Comparison of ENCODE assay signal across 13 cellular contexts in the genomic region with DNA sequence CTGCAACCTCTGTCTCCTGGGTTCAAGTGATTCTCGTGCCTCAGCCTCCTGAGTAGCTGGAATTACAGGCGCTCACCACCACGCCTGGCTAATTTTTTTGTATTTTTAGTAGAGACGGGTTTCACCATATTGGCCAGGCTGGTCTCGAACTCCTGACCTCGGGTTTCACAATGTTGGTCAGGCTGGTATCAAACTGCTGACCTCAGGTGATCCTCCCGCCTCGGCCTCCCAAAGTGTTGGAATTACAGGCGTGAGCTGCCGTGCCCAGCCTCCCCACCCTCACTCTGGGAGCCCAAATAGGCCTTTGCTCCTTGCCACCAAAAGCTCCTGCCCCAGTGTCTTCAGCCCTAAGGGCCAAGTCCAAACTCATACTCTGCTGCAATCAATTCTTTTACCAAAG. TPM values are rescaled to one million over a fixed set of nuclear protein-coding genes. Genes with fewer than 3 reads are reported as not detected.
DNase-seq lines count a peak whose midpoint lies in the region; ATAC-seq and TF ChIP-seq lines count a peak whose summit lies in the region.
"Not testable (repeated sequence)": the region's sequence is repeated elsewhere in the genome, so short reads cannot be mapped to it uniquely, and the experiment has no call there.
"Had no signal": no experiment of that assay in that cellular context is flagged by ENCODE, and none has a peak within 500 bp of the region (broad histone marks: within the 10 kb centered on the region; RNA-seq: fewer than 3 reads in every experiment).

No MANE protein-coding gene starts in this region.

- H3K9me3 ChIP-seq in CD8-positive, alpha-beta T cell (ENCODE audit: low read length); liver (ENCODE audit: control insufficient read depth in 4 of 4, low read length in 3 of 4): not testable (repeated sequence)

- H3K36me3 ChIP-seq in CD8-positive, alpha-beta T cell (ENCODE audit: insufficient read depth, low read length); liver (ENCODE audit: control insufficient read depth in 4 of 4, insufficient read depth in 3 of 4, low read depth in 1 of 4, low read length in 3 of 4): not testable (repeated sequence)

- not testable (repeated sequence) for H3K4me3 Mint-ChIP-seq in CD8-positive, alpha-beta T cell; activated CD4-positive, alpha-beta T cell treated with anti-CD3 and anti-CD28 coated beads, Interleukin-2, amount 10 ng/mL, durations not matched to agents 7 days and 5 days; immature natural killer cell; nephron

- not testable (repeated sequence) for H3K36me3 Mint-ChIP-seq in CD8-positive, alpha-beta T cell; activated CD4-positive, alpha-beta T cell treated with anti-CD3 and anti-CD28 coated beads, Interleukin-2, amount 10 ng/mL, durations not matched to agents 7 days and 5 days (ENCODE audit: low read depth); immature natural killer cell; nephron (ENCODE audit: low read depth)

- peak overlapping the region; percentile 18 for H3K27ac Mint-ChIP-seq in CD8-positive, alpha-beta T cell
- H3K27ac Mint-ChIP-seq in activated CD4-positive, alpha-beta T cell treated with anti-CD3 and anti-CD28 coated beads, Interleukin-2, amount 10 ng/mL, durations not matched to agents 7 days and 5 days = peak overlapping the region; percentile 31
- H3K27ac Mint-ChIP-seq in immature natural killer cell (peak overlapping the region in 4 of 6 donors; percentile 20 to 69 (median 42)), nephron (peak overlapping the region in 2 of 3 experiments; percentile 47 to 69)

- not testable (repeated sequence) for H3K4me3 ChIP-seq in CD8-positive, alpha-beta T cell (ENCODE audit: low read depth, low read length); liver (ENCODE audit: low read depth in 1 of 3, low read length in 3 of 3)

- intact Hi-C loops in CD8-positive, alpha-beta T cell (cut with DNase I, micrococcal nuclease) = not testable (repeated sequence)

- not testable (repeated sequence) for ATAC-seq in CD8-positive, alpha-beta T cell

- not testable (repeated sequence) for H3K27ac ChIP-seq in CD8-positive, alpha-beta T cell (ENCODE audit: low read depth, low read length); liver (ENCODE audit: low read depth in 1 of 2, low read length in 2 of 2)

- POLR2A ChIA-PET in CD8-positive, alpha-beta T cell (lab: Charles Lee) = interaction anchor here (1.1 kb wide), 2 partner anchors 35 to 160 kb away, joined by 3 to 5 read pairs; no protein-coding TSS in a partner anchor
- POLR2A ChIA-PET in activated CD4-positive, alpha-beta T cell treated with anti-CD3 and anti-CD28 coated beads, Interleukin-2, amount 10 ng/mL, durations not matched to agents 7 days and 5 days (lab: Charles Lee) = not testable (repeated sequence)

- not testable (repeated sequence) for DNase-seq in CD8-positive, alpha-beta T cell; activated CD4-positive, alpha-beta T cell treated with anti-CD3 and anti-CD28 coated beads, Interleukin-2, amount 10 ng/mL, durations not matched to agents 7 days and 5 days; immature natural killer cell

- whole genome bisulfite sequencing in liver = 63% methylated on average over 10 of the region's 10 CpGs

- not testable (repeated sequence) for H3K27me3 Mint-ChIP-seq in CD8-positive, alpha-beta T cell (ENCODE audit: low read depth); activated CD4-positive, alpha-beta T cell treated with anti-CD3 and anti-CD28 coated beads, Interleukin-2, amount 10 ng/mL, durations not matched to agents 7 days and 5 days; immature natural killer cell (ENCODE audit: low read depth in 3 of 3)
- H3K27me3 Mint-ChIP-seq in nephron (ENCODE audit: low read depth) = peaks cover 24% of the 10 kb centered on the region

- H3K9ac ChIP-seq in liver (ENCODE audit: low read depth in 1 of 2, low read length in 2 of 2) = not testable (repeated sequence)

- CTCF ChIA-PET in CD8-positive, alpha-beta T cell (lab: Charles Lee) = interaction anchor here (0.6 to 10.5 kb wide), 10 partner anchors 14 to 193 kb away, joined by 4 to 176 read pairs (median 50); a partner anchor contains a TSS
- CTCF ChIA-PET in activated CD4-positive, alpha-beta T cell treated with anti-CD3 and anti-CD28 coated beads, Interleukin-2, amount 10 ng/mL, durations not matched to agents 7 days and 5 days (lab: Charles Lee) = interaction anchor here (1.6 to 5.3 kb wide), 4 partner anchors 24 to 160 kb away, joined by 3 to 25 read pairs (median 14); no protein-coding TSS in a partner anchor

- TF ChIP-seq RAD21 in liver (IDR thresholded peaks at IDR 0.05) = not testable (repeated sequence)

- not testable (repeated sequence) for H3K27me3 ChIP-seq in CD8-positive, alpha-beta T cell (ENCODE audit: insufficient read depth, low read length); liver (ENCODE audit: control insufficient read depth in 4 of 4, insufficient read depth in 4 of 4, low read length in 3 of 4)

- not testable (repeated sequence) for H3K9me3 Mint-ChIP-seq in CD8-positive, alpha-beta T cell; activated CD4-positive, alpha-beta T cell treated with anti-CD3 and anti-CD28 coated beads, Interleukin-2, amount 10 ng/mL, durations not matched to agents 7 days and 5 days; immature natural killer cell; nephron

- peaks cover 19% of the 10 kb centered on the region for H3K4me1 Mint-ChIP-seq in CD8-positive, alpha-beta T cell (ENCODE audit: low read depth)
- H3K4me1 Mint-ChIP-seq in activated CD4-positive, alpha-beta T cell treated with anti-CD3 and anti-CD28 coated beads, Interleukin-2, amount 10 ng/mL, durations not matched to agents 7 days and 5 days = peaks cover 34% of the 10 kb centered on the region
- H3K4me1 Mint-ChIP-seq in immature natural killer cell (peaks cover 19 to 22% of the 10 kb centered on the region in 2 donors), nephron (peaks cover 46% of the 10 kb centered on the region)

- not testable (repeated sequence) for TF ChIP-seq CTCF in CD8-positive, alpha-beta T cell (IDR thresholded peaks at IDR 0.05); liver (IDR thresholded peaks at IDR 0.05; ENCODE audit: low read depth, low read length, missing input control); nephron (IDR thresholded peaks at IDR 0.05; ENCODE audit: unreplicated experiment in 3 of 3)

- H3K4me1 ChIP-seq in CD8-positive, alpha-beta T cell (ENCODE audit: insufficient read depth, low read length) = peaks cover 27% of the 10 kb centered on the region
- H3K4me1 ChIP-seq in liver (ENCODE audit: control insufficient read depth in 4 of 4, insufficient read depth in 4 of 4, low read length in 3 of 4) = peaks cover 3 to 24% (median 14%) of the 10 kb centered on the region in 4 donors

TF ChIP-seq in liver, 16 proteins besides CTCF, POLR2A, EP300 and RAD21:
- TF ChIP-seq RXRA (IDR thresholded peaks at IDR 0.05) (peak in 1 of 2 donors; percentile 45), HNF4A (conservative IDR thresholded peaks at IDR 0.05) (peak; percentile 38 to 73), SP1 (IDR thresholded peaks at IDR 0.05) (peak; percentile 22)

RNA-seq across cellular contexts. Expression of a gene that starts 15.8 kb away (rescaled TPM):
- total RNA-seq in CD8-positive, alpha-beta T cell = under 1 TPM; 0.47 to 0.57 TPM
- total RNA-seq in activated CD4-positive, alpha-beta T cell treated with anti-CD3 and anti-CD28 coated beads, Interleukin-2, amount 10 ng/mL, durations not matched to agents 7 days and 5 days = not detected
- under 1 TPM in 2 of 3 donors, not detected in 1; 0.09 to 0.41 TPM for polyA plus RNA-seq in immature natural killer cell
- total RNA-seq in liver = 1 to 10 TPM; 1.6 to 7.8 TPM
- polyA plus RNA-seq in liver = 1 to 10 TPM in 1 of 2 donors, under 1 TPM in 1; 0.83 to 1.2 TPM
- total RNA-seq: Calu3; CD4-positive, alpha-beta T cell had no signal
- polyA plus RNA-seq: CD14-positive monocyte had no signal

RNA-seq across cellular contexts. Expression of a gene that starts 18.2 kb away (rescaled TPM):
- not detected for total RNA-seq in CD8-positive, alpha-beta T cell
- total RNA-seq in activated CD4-positive, alpha-beta T cell treated with anti-CD3 and anti-CD28 coated beads, Interleukin-2, amount 10 ng/mL, durations not matched to agents 7 days and 5 days = not detected
- 1 to 10 TPM; 2.8 to 5.3 (median 3.1) TPM for polyA plus RNA-seq in immature natural killer cell
- 1 to 10 TPM in 1 of 2 donors, under 1 TPM in 1; 0.75 to 1.0 TPM for total RNA-seq in liver
- polyA plus RNA-seq in liver = under 1 TPM in 1 of 2 donors, not detected in 1; 0.63 TPM
- total RNA-seq: A172; Calu3; CD4-positive, alpha-beta T cell; H4 had no signal
- polyA plus RNA-seq: CD14-positive monocyte had no signal

RNA-seq across cellular contexts. Expression of a gene that starts 20.5 kb away (rescaled TPM):
- total RNA-seq in CD8-positive, alpha-beta T cell = 10 to 100 TPM; 45.4 to 46.2 TPM
- total RNA-seq in activated CD4-positive, alpha-beta T cell treated with anti-CD3 and anti-CD28 coated beads, Interleukin-2, amount 10 ng/mL, durations not matched to agents 7 days and 5 days = 10 to 100 TPM; 37.1 to 41.6 TPM
- polyA plus RNA-seq in immature natural killer cell (10 to 100 TPM; 19.3 to 90.5 (median 23.6) TPM), liver (1 to 10 TPM; 2.9 to 5.6 TPM)
- 1 to 10 TPM; 3.6 to 6.7 TPM for total RNA-seq in liver

RNA-seq across cellular contexts. Expression of a gene that starts 54.3 kb away (rescaled TPM):
- not detected for total RNA-seq in CD8-positive, alpha-beta T cell
- total RNA-seq in activated CD4-positive, alpha-beta T cell treated with anti-CD3 and anti-CD28 coated beads, Interleukin-2, amount 10 ng/mL, durations not matched to agents 7 days and 5 days = not detected
- under 1 TPM in 1 of 3 donors, not detected in 2; 0.34 TPM for polyA plus RNA-seq in immature natural killer cell
- not detected for total RNA-seq in liver
- polyA plus RNA-seq in liver = not detected
- total RNA-seq: A172, Calu3, Daoy, G401, H4 had no signal
- polyA plus RNA-seq: AG04450, CD14-positive monocyte had no signal

Comparison
In these comparisons a context has a peak if more than half of its experiments do, and no peak if none do; other contexts are left out.
1. RNA of a gene that starts 20.5 kb away (total RNA-seq): 45.4 to 46.2 TPM in CD8-positive, alpha-beta T cell and 37.1 to 41.6 TPM in activated CD4-positive, alpha-beta T cell treated with anti-CD3 and anti-CD28 coated beads, Interleukin-2, amount 10 ng/mL, durations not matched to agents 7 days and 5 days; 3.6 to 6.7 TPM in liver; every median in the first group is over 4 times any median in the second.
2. Peak in every context shown above with its lines, with median percentiles within 50 percentile points of each other: H3K27ac Mint-ChIP-seq.